11 cellular contexts compared by ENCODE assay signal in genomic region chr1:40939320-40940059, GRCh38. TPM values are rescaled to one million over a fixed set of nuclear protein-coding genes. Genes with fewer than 3 reads are reported as not detected.
DNase-seq lines count a peak whose midpoint lies in the region; ATAC-seq and TF ChIP-seq lines count a peak whose summit lies in the region.
"Had no signal": no experiment of that assay in that cellular context is flagged by ENCODE, and none has a peak within 500 bp of the region (broad histone marks: within the 10 kb centered on the region; RNA-seq: fewer than 3 reads in every experiment).

No MANE protein-coding gene starts in this region.

- no peaks in the 10 kb centered on the region for H3K27me3 ChIP-seq in WERI-Rb-1 (ENCODE audit: insufficient read depth, low read depth, severe bottlenecking)
- no peaks in the 10 kb centered on the region for H3K27me3 ChIP-seq in suprapubic skin

- no peak for TF ChIP-seq EP300 in suprapubic skin (IDR thresholded peaks at IDR 0.05)

- POLR2A ChIA-PET in HEK293 (lab: Yijun Ruan, JAX) = no interaction called here

- 48% methylated on average over 12 of the region's 12 CpGs for WGBS in suprapubic skin

- H3K9me3 ChIP-seq in HEK293 (ENCODE audit: control insufficient read depth, insufficient read depth, low read depth, low read length) = no peaks in the 10 kb centered on the region
- H3K9me3 ChIP-seq in WERI-Rb-1 (ENCODE audit: severe bottlenecking) = no peaks in the 10 kb centered on the region
- H3K9me3 ChIP-seq in suprapubic skin = no peaks in the 10 kb centered on the region

- H3K36me3 ChIP-seq in HEK293 (ENCODE audit: control insufficient read depth in 2 of 2, insufficient read depth in 1 of 2, low read length in 2 of 2) (no peaks in the 10 kb centered on the region), WERI-Rb-1 (no peaks in the 10 kb centered on the region), suprapubic skin (no peaks in the 10 kb centered on the region)

- ATAC-seq in left ventricle myocardium superior (peak; percentile 93), GM18907 (IDR thresholded peaks at IDR 0.05; ENCODE audit: unreplicated experiment) (no peak), GM19035 (IDR thresholded peaks at IDR 0.05; ENCODE audit: unreplicated experiment) (no peak), GM18861 (IDR thresholded peaks at IDR 0.05; ENCODE audit: unreplicated experiment) (no peak)

- no peak for TF ChIP-seq CTCF in HEK293 (tag by site-specific recombination; IDR thresholded peaks at IDR 0.05)
- no peak for TF ChIP-seq CTCF in WERI-Rb-1 (IDR thresholded peaks at IDR 0.05; ENCODE audit: low read depth, low read length)
- TF ChIP-seq CTCF in suprapubic skin (IDR thresholded peaks at IDR 0.05) = no peak

- H3K27ac ChIP-seq in HEK293 (ENCODE audit: extremely low read depth, low read depth, low read length) (no peak overlapping the region), WERI-Rb-1 (peak overlapping the region; percentile 25), suprapubic skin (peak overlapping the region; percentile 6)

- TF ChIP-seq POLR2A in suprapubic skin (IDR thresholded peaks at IDR 0.05) = no peak

- H3K4me3 ChIP-seq in HEK293 (ENCODE audit: low read depth, low read length) (no peak overlapping the region), WERI-Rb-1 (ENCODE audit: low read depth, low read length) (no peak overlapping the region), suprapubic skin (no peak overlapping the region)

- intact Hi-C loops in left ventricle myocardium superior (cut with micrococcal nuclease) = loop anchor here (10.0 kb wide), 1 partner anchor 325 kb away; no protein-coding TSS in a partner anchor

- CTCF ChIA-PET in HEK293 (lab: Yijun Ruan, JAX) = interaction anchor here (0.6 to 3.0 kb wide), 3 partner anchors 8 to 88 kb away, joined by 3 to 21 read pairs (median 3); no protein-coding TSS in a partner anchor

- DNase-seq in WERI-Rb-1 (peak; percentile 77), left ventricle myocardium superior (peak; percentile 66), suprapubic skin (ENCODE audit: low spot score in 2 of 2) (peak in 1 of 2 donors; percentile 63), A172 (ENCODE audit: low spot score) (no peak)
- DNase-seq: activated naive CD4-positive, alpha-beta T cell treated with anti-CD3 and anti-CD28 coated beads for 36 hours; NCI-H510A treated with DMSO at 0.1 percent for 48 hours; T1000 had no signal

- H3K4me1 ChIP-seq in HEK293 (ENCODE audit: control insufficient read depth, insufficient read depth, low read length) = no peaks in the 10 kb centered on the region
- H3K4me1 ChIP-seq in suprapubic skin = peaks cover 20% of the 10 kb centered on the region

TF ChIP-seq in HEK293, 187 proteins besides CTCF, POLR2A, EP300 and RAD21:
- TF ChIP-seq ZNF311 (tag by site-specific recombination; IDR thresholded peaks at IDR 0.05; ENCODE audit: borderline replicate concordance) = no peak
- peak; percentile 39; the same call in 1 of the 2 replicates for TF ChIP-seq ZBTB17 (tag by site-specific recombination; IDR thresholded peaks at IDR 0.05)
- no peak for TF ChIP-seq ZNF670 (tag by site-specific recombination; IDR thresholded peaks at IDR 0.05; ENCODE audit: low read depth)
- no peak for TF ChIP-seq ZNF776 (tag by site-specific recombination; IDR thresholded peaks at IDR 0.05; ENCODE audit: borderline replicate concordance)
- no peak for TF ChIP-seq ZNF621 (tag by site-specific recombination; IDR thresholded peaks at IDR 0.05)

RNA-seq across cellular contexts. Expression of gene CTPS1, which starts 40.0 kb away (rescaled TPM):
- total RNA-seq in left ventricle myocardium superior (6.7 TPM), suprapubic skin (10 to 100 TPM; 15.9 to 23.6 (median 20.0) TPM)
- 41.2 and 43.8 TPM in 2 replicates for total RNA-seq in A172 (2014; rRNA removed; shearing (Covaris generic))
